Comparison of ENCODE assay signal across 1 cellular context in the genomic region with DNA sequence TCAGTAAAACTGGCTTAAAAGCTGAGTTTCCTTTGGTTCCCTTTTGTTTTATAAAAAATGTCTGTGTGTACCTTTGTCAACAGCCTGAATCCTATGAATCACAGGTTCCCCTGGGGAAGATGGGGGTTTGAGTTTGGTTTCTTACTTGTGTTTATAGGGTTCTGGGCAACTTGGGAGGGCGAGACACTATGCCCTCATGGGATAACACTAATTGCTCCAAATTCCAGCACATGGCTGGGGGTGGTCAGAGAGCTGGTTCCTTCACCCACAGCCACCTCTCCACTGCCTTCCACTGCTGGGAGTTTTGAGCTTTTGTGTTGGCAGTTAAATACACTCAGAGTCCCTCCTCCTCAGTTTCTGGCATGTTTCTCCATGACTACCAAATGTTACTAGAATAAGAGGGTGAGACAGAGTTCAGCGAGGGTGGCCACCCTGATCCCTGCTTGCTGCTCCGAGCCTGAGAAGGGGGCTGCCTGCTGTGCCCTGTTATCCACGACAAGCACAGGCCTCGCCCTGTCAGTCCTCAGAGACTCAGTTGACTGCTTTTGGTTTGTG.
TF ChIP-seq lines count a peak whose summit lies in the region.

No MANE protein-coding gene starts in this region.

TF ChIP-seq in HEK293, 187 proteins besides CTCF, POLR2A, EP300 and RAD21 (continued from another document):
- TF ChIP-seq ZNF513 (tag by site-specific recombination; IDR thresholded peaks at IDR 0.05), result no peak
